In genomic region chr17:42617956-42618431, GRCh38 we compare ENCODE assay signal across 8 cellular contexts. TPM values are rescaled to one million over a fixed set of nuclear protein-coding genes. Genes with fewer than 3 reads are reported as not detected.
A peak's percentile ranks its signal among the peaks of the same experiment; 100 is the strongest.
DNase-seq lines count a peak whose midpoint lies in the region; ATAC-seq and TF ChIP-seq lines count a peak whose summit lies in the region.

No MANE protein-coding gene starts in this region.

- H3K9me3 ChIP-seq in OCI-LY7 (ENCODE audit: low read length) = no peaks in the 10 kb centered on the region

- DNase-seq in OCI-LY7 (ENCODE audit: low spot score) (peak; percentile 44), myocyte (ENCODE audit: low read depth) (peak; percentile 73), ureter (ENCODE audit: low spot score) (no peak), putamen (ENCODE audit: low spot score) (no peak), iPS-NIHi7 (ENCODE audit: extremely low spot score) (no peak), caudate nucleus (lab: John Stamatoyannopoulos, UW) (no peak)

- peak overlapping the region; percentile 56 for H3K4me2 ChIP-seq in OCI-LY7 (ENCODE audit: low read length)

- H4K20me1 ChIP-seq in OCI-LY7 (ENCODE audit: insufficient read depth, low read length) = no peaks in the 10 kb centered on the region

- no peak overlapping the region for H3K4me3 ChIP-seq in OCI-LY7 (ENCODE audit: low read depth, low read length, poor library complexity, severe bottlenecking)

- TF ChIP-seq CTCF in OCI-LY7 (conservative IDR thresholded peaks at IDR 0.05; ENCODE audit: low read length) = no peak

- H2AFZ ChIP-seq in OCI-LY7 (ENCODE audit: low read length) = no peak overlapping the region; the same call in 1 of the 2 replicates

- ATAC-seq in GM18498 (IDR thresholded peaks at IDR 0.05; ENCODE audit: unreplicated experiment) (peak; percentile 14), GM21717 (IDR thresholded peaks at IDR 0.05; ENCODE audit: unreplicated experiment) (peak; percentile 19)

- no peaks in the 10 kb centered on the region for H3K79me2 ChIP-seq in OCI-LY7 (ENCODE audit: insufficient read depth, low read depth, low read length)

- intact Hi-C loops in OCI-LY7 (cut with micrococcal nuclease; ENCODE audit: unreplicated experiment) = loop anchor here (2.0 to 5.0 kb wide), 2 partner anchors 39 kb away; partner anchors contain the start of gene TUBG2

- POLR2A ChIA-PET in OCI-LY7 (lab: Charles Lee) = interaction anchor here (0.6 to 1.9 kb wide), 12 partner anchors 9 to 804 kb away, joined by 3 to 5 read pairs (median 3); partner anchors contain the start of genes PSMC3IP, RETREG3, TUBG1 and TUBG2

- H3K27ac ChIP-seq in OCI-LY7 (ENCODE audit: low read depth, low read length, poor library complexity, severe bottlenecking) (peak overlapping the region; percentile 60), caudate nucleus (ENCODE audit: low read depth, low read length) (no peak overlapping the region)

- H3K4me1 ChIP-seq in OCI-LY7 (ENCODE audit: insufficient read depth, low read length, poor library complexity, severe bottlenecking) = peaks cover 27% of the 10 kb centered on the region

- H3K36me3 ChIP-seq in OCI-LY7 (ENCODE audit: insufficient read depth, low read length) = peaks cover 36% of the 10 kb centered on the region

- BruUV-seq in OCI-LY7 (replicated peaks; lab: Mats Ljungman, UMichigan) = no TSS peak

- CTCF ChIA-PET in OCI-LY7 (lab: Charles Lee; ENCODE audit: unreplicated experiment) = interaction anchor here (1.3 kb wide), 1 partner anchor 13 kb away, joined by 3 read pairs; no protein-coding TSS in a partner anchor

- no peaks in the 10 kb centered on the region for H3K9me2 ChIP-seq in OCI-LY7 (ENCODE audit: insufficient read depth, low read length)

RNA-seq across cellular contexts. Expression of gene TUBG1, which starts 8.5 kb away (rescaled TPM):
- 93.7 and 113 TPM in 2 replicates for total RNA-seq in OCI-LY7 (2014; rRNA removed; shearing (Covaris generic))
- total RNA-seq in OCI-LY7 (2022) (112 and 114 TPM in 2 replicates), myocyte (79.8 and 91.1 TPM in 2 replicates), ureter (49.7 TPM)
- 68.7 TPM for polyA plus RNA-seq in myocyte (2012)

RNA-seq across cellular contexts. Expression of gene RETREG3, which starts 8.8 kb away (rescaled TPM):
- 33.5 and 34.1 TPM in 2 replicates for total RNA-seq in OCI-LY7 (2014; rRNA removed; shearing (Covaris generic))
- total RNA-seq in OCI-LY7 (2022) (50.5 and 54.5 TPM in 2 replicates), myocyte (44.5 and 60.6 TPM in 2 replicates), ureter (76.5 TPM)
- polyA plus RNA-seq in myocyte (2012) = 25.0 TPM

RNA-seq across cellular contexts. Expression of gene PSMC3IP, which starts 40.5 kb away (rescaled TPM):
- total RNA-seq in OCI-LY7 (2014; rRNA removed; shearing (Covaris generic)) = 27.3 and 40.5 TPM in 2 replicates
- total RNA-seq in OCI-LY7 (2022) (33.3 and 36.4 TPM in 2 replicates), myocyte (1.2 and 2.3 TPM in 2 replicates), ureter (4.3 TPM)
- polyA plus RNA-seq in myocyte (2012) = 5.0 TPM

RNA-seq across cellular contexts. Expression of gene TUBG2, which starts 41.1 kb away (rescaled TPM):
- total RNA-seq in OCI-LY7 (2014; rRNA removed; shearing (Covaris generic)) = 5.5 and 10.4 TPM in 2 replicates
- total RNA-seq in OCI-LY7 (2022) (22.5 and 23.4 TPM in 2 replicates), myocyte (16.7 and 21.3 TPM in 2 replicates), ureter (41.0 TPM)
- 33.1 TPM for polyA plus RNA-seq in myocyte (2012)

RNA-seq across cellular contexts. Expression of gene MLX, which starts 51.1 kb away (rescaled TPM):
- total RNA-seq in OCI-LY7 (2014; rRNA removed; shearing (Covaris generic)) = 31.6 and 33.6 TPM in 2 replicates
- total RNA-seq in OCI-LY7 (2022) (51.2 and 53.5 TPM in 2 replicates), myocyte (41.1 and 47.1 TPM in 2 replicates), ureter (53.8 TPM)
- 50.8 TPM for polyA plus RNA-seq in myocyte (2012)

Comparison
In these comparisons a context has a peak if more than half of its experiments do, and no peak if none do; other contexts are left out.
1. DNase-seq: peak in OCI-LY7 (single experiment) and myocyte (single experiment); none in ureter (single experiment), putamen (single experiment), iPS-NIHi7 (single experiment) and caudate nucleus (0 of 61).